In the genomic region with DNA sequence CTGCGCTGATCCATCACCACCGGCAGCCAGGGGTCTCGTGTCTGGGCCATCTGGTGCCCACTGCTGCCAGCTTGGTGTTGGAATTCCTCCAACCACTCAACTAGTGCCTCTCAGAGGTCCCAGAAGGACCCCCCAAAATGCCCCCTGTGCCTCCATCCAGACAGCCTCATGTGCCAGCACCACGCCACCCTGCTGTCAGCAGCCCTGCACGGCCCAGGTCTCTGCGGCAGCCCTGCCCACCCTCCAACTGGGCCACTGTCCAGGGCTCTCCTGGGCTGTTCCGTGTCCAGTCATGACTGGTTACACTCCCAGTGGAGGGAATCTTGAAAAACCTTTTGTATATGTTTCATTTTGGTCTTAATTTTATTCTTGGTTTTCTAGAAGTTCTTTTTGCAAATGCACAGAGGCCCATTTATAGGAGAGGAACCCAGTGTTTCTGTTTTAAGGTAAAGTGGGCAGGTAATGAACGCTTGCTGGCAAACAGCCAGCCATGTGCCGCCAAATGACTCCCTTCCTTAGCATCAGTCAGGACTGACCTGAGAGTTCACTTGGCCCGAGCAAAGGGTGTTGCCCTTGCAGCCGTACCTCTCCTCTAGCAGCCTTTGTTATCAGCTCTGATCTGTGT, we compare ENCODE assay signal across 14 cellular contexts. TPM values are rescaled to one million over a fixed set of nuclear protein-coding genes. Genes with fewer than 3 reads are reported as not detected.
DNase-seq lines count a peak whose midpoint lies in the region; TF ChIP-seq lines count a peak whose summit lies in the region.
"Had no signal": no experiment of that assay in that cellular context is flagged by ENCODE, and none has a peak within 500 bp of the region (broad histone marks: within the 10 kb centered on the region; RNA-seq: fewer than 3 reads in every experiment).

No MANE protein-coding gene starts in this region.

- no peak for TF ChIP-seq CTCF in Calu3 (IDR thresholded peaks at IDR 0.05; ENCODE audit: unreplicated experiment)

- peaks cover 13% of the 10 kb centered on the region for H3K36me3 Mint-ChIP-seq in Calu3 (ENCODE audit: insufficient read depth, unreplicated experiment)

- no peaks in the 10 kb centered on the region for H3K9me3 Mint-ChIP-seq in Calu3 (ENCODE audit: low read depth, unreplicated experiment)

- intact Hi-C loops in Calu3 (cut with micrococcal nuclease; ENCODE audit: unreplicated experiment) = no loop called here

- peak overlapping the region; percentile 92 for H3K27ac ChIP-seq in caudate nucleus (ENCODE audit: low read depth, low read length)
- H3K27ac ChIP-seq: 22Rv1, PC-9 had no signal

- DNase-seq in DMS79 treated with DMSO at 0.1 percent for 48 hours (lab: John Stamatoyannopoulos, UW) (peak; percentile 22), DMS79 (lab: John Stamatoyannopoulos, UW) (no peak), NCI-H2171 treated with DMSO at 0.1 percent for 48 hours (lab: John Stamatoyannopoulos, UW) (peak; percentile 85), caudate nucleus (lab: John Stamatoyannopoulos, UW) (peak in 4 of 61 donors; percentile 20 to 53 (median 40)), retina (peak; percentile 40), cerebellar cortex (ENCODE audit: low spot score) (no peak), Calu3 (no peak), occipital lobe (lab: John Stamatoyannopoulos, UW) (no peak)
- DNase-seq: NCI-H1436, NCI-H2081 treated with DMSO at 0.1 percent for 48 hours, PC-9 had no signal

- no peak overlapping the region for H3K4me3 Mint-ChIP-seq in Calu3 (ENCODE audit: low read depth, unreplicated experiment)

- CTCF ChIA-PET in Calu3 (lab: Charles Lee) = no interaction called here

- no peaks in the 10 kb centered on the region for H3K4me1 Mint-ChIP-seq in Calu3 (ENCODE audit: low read depth, unreplicated experiment)

- BruUV-seq in Calu3 (replicated peaks; lab: Mats Ljungman, UMichigan) = no TSS peak

- H3K27me3 Mint-ChIP-seq in Calu3 (ENCODE audit: unreplicated experiment) = no peaks in the 10 kb centered on the region

- no peak overlapping the region for H3K27ac Mint-ChIP-seq in Calu3 (ENCODE audit: unreplicated experiment)

RNA-seq across cellular contexts. Expression of a gene that starts 34.6 kb away (rescaled TPM):
- total RNA-seq in Calu3 (2022) (not detected in 2 replicates), occipital lobe (0.47 TPM)
- total RNA-seq: NCI-H460, SK-MEL-5 had no signal

RNA-seq across cellular contexts. Expression of a gene that starts 47.7 kb away (rescaled TPM):
- 8.4 and 13.5 TPM in 2 replicates for total RNA-seq in Calu3 (2022)
- total RNA-seq in occipital lobe = 3.1 TPM

RNA-seq across cellular contexts. Expression of a gene that starts 49.0 kb away (rescaled TPM):
- total RNA-seq in Calu3 (2022) (66.5 and 74.7 TPM in 2 replicates), occipital lobe (17.3 TPM)

Comparison
In these comparisons a context has a peak if more than half of its experiments do, and no peak if none do; other contexts are left out.
1. DNase-seq: peak in DMS79 treated with DMSO at 0.1 percent for 48 hours (single experiment), NCI-H2171 treated with DMSO at 0.1 percent for 48 hours (single experiment) and retina (single experiment); none in DMS79 (single experiment), cerebellar cortex (single experiment), Calu3 (single experiment) and occipital lobe (single experiment).